1 cellular context compared by ENCODE assay signal in the genomic region with DNA sequence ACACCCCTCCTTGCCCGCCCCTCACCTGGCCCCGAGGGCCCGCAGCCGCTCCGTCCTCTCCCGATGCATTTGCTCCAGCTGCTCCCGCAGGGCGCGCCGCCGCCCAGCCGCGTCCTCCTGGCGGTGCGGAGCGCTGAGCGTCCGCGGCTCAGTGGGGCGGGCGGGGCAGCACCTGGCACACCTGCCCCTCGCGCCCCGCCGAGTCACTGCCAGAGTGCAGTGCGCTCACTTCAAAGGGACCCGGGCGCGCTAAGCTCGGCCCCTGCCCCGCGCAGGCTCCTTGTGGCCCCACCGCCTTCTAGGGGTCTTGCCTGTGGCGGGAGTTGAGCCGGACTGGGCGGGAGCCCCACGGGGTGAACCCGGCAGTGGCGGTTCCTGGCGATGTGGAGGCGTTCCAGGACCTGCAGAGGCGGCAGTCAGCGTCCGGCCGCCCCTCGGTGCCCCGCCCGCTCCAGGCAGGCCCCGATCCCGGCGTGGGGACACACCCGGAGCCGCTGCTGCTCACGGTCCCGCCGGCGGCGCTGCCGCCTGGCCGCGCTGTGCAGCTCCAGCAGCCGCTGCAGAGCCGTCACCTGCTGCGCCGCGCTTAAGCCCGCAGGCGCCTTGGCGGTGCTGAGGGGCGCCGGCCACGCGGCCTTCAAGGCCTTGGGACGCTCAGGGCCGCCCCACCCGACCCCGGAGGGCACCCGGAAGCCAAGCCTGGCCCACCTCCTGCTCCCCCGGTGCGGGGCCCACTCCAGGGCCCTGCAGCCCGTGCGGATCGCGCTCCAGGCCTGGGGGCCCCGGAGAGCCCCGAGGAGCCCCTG.
A peak's percentile ranks its signal among the peaks of the same experiment; 100 is the strongest.
TF ChIP-seq lines count a peak whose summit lies in the region.

No MANE protein-coding gene starts in this region.

TF ChIP-seq in HepG2, 621 proteins besides CTCF, POLR2A, EP300 and RAD21 (continued from another document and continues in another):
- TF ChIP-seq, protein P1, sequence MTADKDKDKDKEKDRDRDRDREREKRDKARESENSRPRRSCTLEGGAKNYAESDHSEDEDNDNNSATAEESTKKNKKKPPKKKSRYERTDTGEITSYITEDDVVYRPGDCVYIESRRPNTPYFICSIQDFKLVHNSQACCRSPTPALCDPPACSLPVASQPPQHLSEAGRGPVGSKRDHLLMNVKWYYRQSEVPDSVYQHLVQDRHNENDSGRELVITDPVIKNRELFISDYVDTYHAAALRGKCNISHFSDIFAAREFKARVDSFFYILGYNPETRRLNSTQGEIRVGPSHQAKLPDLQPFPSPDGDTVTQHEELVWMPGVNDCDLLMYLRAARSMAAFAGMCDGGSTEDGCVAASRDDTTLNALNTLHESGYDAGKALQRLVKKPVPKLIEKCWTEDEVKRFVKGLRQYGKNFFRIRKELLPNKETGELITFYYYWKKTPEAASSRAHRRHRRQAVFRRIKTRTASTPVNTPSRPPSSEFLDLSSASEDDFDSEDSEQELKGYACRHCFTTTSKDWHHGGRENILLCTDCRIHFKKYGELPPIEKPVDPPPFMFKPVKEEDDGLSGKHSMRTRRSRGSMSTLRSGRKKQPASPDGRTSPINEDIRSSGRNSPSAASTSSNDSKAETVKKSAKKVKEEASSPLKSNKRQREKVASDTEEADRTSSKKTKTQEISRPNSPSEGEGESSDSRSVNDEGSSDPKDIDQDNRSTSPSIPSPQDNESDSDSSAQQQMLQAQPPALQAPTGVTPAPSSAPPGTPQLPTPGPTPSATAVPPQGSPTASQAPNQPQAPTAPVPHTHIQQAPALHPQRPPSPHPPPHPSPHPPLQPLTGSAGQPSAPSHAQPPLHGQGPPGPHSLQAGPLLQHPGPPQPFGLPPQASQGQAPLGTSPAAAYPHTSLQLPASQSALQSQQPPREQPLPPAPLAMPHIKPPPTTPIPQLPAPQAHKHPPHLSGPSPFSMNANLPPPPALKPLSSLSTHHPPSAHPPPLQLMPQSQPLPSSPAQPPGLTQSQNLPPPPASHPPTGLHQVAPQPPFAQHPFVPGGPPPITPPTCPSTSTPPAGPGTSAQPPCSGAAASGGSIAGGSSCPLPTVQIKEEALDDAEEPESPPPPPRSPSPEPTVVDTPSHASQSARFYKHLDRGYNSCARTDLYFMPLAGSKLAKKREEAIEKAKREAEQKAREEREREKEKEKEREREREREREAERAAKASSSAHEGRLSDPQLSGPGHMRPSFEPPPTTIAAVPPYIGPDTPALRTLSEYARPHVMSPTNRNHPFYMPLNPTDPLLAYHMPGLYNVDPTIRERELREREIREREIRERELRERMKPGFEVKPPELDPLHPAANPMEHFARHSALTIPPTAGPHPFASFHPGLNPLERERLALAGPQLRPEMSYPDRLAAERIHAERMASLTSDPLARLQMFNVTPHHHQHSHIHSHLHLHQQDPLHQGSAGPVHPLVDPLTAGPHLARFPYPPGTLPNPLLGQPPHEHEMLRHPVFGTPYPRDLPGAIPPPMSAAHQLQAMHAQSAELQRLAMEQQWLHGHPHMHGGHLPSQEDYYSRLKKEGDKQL (CRISPR knock-in tag; IDR thresholded peaks at IDR 0.05; ENCODE audit: low read depth): no peak
- TF ChIP-seq ZSCAN30 (CRISPR knock-in tag; IDR thresholded peaks at IDR 0.05) (no peak), ZNF3 (CRISPR knock-in tag; IDR thresholded peaks at IDR 0.05) (no peak), HOXA5 (CRISPR knock-in tag; IDR thresholded peaks at IDR 0.05) (0 out of 2 replicates have a peak, but pooled peaks have one; percentile 31), MAFF (IDR thresholded peaks at IDR 0.05; ENCODE audit: low read depth, low read length) (no peak), ZNF780A (CRISPR knock-in tag; IDR thresholded peaks at IDR 0.05) (no peak), MATR3 (CRISPR knock-in tag; IDR thresholded peaks at IDR 0.05) (no peak), ZIK1 (CRISPR knock-in tag; IDR thresholded peaks at IDR 0.05; ENCODE audit: borderline replicate concordance, low read depth) (no peak), GATA4 (IDR thresholded peaks at IDR 0.05; ENCODE audit: borderline replicate concordance, low read depth) (no peak), ASH2L (IDR thresholded peaks at IDR 0.05; ENCODE audit: insufficient read length, low read depth, low read length) (no peak), BCL6 (CRISPR knock-in tag; IDR thresholded peaks at IDR 0.05) (no peak; the same call in none of the 2 replicates), HMG20B (CRISPR knock-in tag; conservative IDR thresholded peaks at IDR 0.05) (no peak), HOXA3 (CRISPR knock-in tag; IDR thresholded peaks at IDR 0.05) (peak; percentile 53), TBX2 (CRISPR knock-in tag; IDR thresholded peaks at IDR 0.05; ENCODE audit: borderline replicate concordance) (peak; percentile 42; the same call in 1 of the 2 replicates), PHF20 (CRISPR knock-in tag; IDR thresholded peaks at IDR 0.05) (no peak), ZNF329 (CRISPR knock-in tag; IDR thresholded peaks at IDR 0.05; ENCODE audit: low read depth) (no peak), ZNF75D (CRISPR knock-in tag; IDR thresholded peaks at IDR 0.05; ENCODE audit: borderline replicate concordance) (no peak), ZNF891 (CRISPR knock-in tag; IDR thresholded peaks at IDR 0.05) (0 out of 2 replicates have a peak, but pooled peaks have one; percentile 35), KMT2B (CRISPR knock-in tag; IDR thresholded peaks at IDR 0.05) (0 out of 2 replicates have a peak, but pooled peaks have one; percentile 27), ZNF17 (CRISPR knock-in tag; IDR thresholded peaks at IDR 0.05) (no peak), SAP130 (CRISPR knock-in tag; IDR thresholded peaks at IDR 0.05; ENCODE audit: low read depth) (no peak), ZNF138 (CRISPR knock-in tag; IDR thresholded peaks at IDR 0.05; ENCODE audit: low read depth) (0 out of 2 replicates have a peak, but pooled peaks have one; percentile 29), FOSL1 (CRISPR knock-in tag; IDR thresholded peaks at IDR 0.05; ENCODE audit: borderline replicate concordance) (no peak), ATF7-NPFF (CRISPR knock-in tag; IDR thresholded peaks at IDR 0.05; ENCODE audit: low read depth) (0 out of 2 replicates have a peak, but pooled peaks have one; percentile 55)
- TF ChIP-seq, protein P2, sequence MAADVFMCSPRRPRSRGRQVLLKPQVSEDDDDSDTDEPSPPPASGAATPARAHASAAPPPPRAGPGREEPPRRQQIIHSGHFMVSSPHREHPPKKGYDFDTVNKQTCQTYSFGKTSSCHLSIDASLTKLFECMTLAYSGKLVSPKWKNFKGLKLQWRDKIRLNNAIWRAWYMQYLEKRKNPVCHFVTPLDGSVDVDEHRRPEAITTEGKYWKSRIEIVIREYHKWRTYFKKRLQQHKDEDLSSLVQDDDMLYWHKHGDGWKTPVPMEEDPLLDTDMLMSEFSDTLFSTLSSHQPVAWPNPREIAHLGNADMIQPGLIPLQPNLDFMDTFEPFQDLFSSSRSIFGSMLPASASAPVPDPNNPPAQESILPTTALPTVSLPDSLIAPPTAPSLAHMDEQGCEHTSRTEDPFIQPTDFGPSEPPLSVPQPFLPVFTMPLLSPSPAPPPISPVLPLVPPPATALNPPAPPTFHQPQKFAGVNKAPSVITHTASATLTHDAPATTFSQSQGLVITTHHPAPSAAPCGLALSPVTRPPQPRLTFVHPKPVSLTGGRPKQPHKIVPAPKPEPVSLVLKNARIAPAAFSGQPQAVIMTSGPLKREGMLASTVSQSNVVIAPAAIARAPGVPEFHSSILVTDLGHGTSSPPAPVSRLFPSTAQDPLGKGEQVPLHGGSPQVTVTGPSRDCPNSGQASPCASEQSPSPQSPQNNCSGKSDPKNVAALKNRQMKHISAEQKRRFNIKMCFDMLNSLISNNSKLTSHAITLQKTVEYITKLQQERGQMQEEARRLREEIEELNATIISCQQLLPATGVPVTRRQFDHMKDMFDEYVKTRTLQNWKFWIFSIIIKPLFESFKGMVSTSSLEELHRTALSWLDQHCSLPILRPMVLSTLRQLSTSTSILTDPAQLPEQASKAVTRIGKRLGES (CRISPR knock-in tag; IDR thresholded peaks at IDR 0.05; ENCODE audit: borderline replicate concordance): no peak
- TF ChIP-seq, protein P3, sequence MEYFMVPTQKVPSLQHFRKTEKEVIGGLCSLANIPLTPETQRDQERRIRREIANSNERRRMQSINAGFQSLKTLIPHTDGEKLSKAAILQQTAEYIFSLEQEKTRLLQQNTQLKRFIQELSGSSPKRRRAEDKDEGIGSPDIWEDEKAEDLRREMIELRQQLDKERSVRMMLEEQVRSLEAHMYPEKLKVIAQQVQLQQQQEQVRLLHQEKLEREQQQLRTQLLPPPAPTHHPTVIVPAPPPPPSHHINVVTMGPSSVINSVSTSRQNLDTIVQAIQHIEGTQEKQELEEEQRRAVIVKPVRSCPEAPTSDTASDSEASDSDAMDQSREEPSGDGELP (IDR thresholded peaks at IDR 0.05; ENCODE audit: borderline replicate concordance, low read depth): no peak
- TF ChIP-seq, protein P4, sequence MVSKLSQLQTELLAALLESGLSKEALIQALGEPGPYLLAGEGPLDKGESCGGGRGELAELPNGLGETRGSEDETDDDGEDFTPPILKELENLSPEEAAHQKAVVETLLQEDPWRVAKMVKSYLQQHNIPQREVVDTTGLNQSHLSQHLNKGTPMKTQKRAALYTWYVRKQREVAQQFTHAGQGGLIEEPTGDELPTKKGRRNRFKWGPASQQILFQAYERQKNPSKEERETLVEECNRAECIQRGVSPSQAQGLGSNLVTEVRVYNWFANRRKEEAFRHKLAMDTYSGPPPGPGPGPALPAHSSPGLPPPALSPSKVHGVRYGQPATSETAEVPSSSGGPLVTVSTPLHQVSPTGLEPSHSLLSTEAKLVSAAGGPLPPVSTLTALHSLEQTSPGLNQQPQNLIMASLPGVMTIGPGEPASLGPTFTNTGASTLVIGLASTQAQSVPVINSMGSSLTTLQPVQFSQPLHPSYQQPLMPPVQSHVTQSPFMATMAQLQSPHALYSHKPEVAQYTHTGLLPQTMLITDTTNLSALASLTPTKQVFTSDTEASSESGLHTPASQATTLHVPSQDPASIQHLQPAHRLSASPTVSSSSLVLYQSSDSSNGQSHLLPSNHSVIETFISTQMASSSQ (IDR thresholded peaks at IDR 0.05; ENCODE audit: low read depth): no peak
- TF ChIP-seq, protein P4 (CRISPR knock-in tag; IDR thresholded peaks at IDR 0.05; ENCODE audit: borderline replicate concordance): no peak
- TF ChIP-seq, protein P5, sequence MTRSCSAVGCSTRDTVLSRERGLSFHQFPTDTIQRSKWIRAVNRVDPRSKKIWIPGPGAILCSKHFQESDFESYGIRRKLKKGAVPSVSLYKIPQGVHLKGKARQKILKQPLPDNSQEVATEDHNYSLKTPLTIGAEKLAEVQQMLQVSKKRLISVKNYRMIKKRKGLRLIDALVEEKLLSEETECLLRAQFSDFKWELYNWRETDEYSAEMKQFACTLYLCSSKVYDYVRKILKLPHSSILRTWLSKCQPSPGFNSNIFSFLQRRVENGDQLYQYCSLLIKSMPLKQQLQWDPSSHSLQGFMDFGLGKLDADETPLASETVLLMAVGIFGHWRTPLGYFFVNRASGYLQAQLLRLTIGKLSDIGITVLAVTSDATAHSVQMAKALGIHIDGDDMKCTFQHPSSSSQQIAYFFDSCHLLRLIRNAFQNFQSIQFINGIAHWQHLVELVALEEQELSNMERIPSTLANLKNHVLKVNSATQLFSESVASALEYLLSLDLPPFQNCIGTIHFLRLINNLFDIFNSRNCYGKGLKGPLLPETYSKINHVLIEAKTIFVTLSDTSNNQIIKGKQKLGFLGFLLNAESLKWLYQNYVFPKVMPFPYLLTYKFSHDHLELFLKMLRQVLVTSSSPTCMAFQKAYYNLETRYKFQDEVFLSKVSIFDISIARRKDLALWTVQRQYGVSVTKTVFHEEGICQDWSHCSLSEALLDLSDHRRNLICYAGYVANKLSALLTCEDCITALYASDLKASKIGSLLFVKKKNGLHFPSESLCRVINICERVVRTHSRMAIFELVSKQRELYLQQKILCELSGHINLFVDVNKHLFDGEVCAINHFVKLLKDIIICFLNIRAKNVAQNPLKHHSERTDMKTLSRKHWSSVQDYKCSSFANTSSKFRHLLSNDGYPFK (CRISPR knock-in tag; IDR thresholded peaks at IDR 0.05; ENCODE audit: borderline replicate concordance): no peak
- TF ChIP-seq, protein P6, sequence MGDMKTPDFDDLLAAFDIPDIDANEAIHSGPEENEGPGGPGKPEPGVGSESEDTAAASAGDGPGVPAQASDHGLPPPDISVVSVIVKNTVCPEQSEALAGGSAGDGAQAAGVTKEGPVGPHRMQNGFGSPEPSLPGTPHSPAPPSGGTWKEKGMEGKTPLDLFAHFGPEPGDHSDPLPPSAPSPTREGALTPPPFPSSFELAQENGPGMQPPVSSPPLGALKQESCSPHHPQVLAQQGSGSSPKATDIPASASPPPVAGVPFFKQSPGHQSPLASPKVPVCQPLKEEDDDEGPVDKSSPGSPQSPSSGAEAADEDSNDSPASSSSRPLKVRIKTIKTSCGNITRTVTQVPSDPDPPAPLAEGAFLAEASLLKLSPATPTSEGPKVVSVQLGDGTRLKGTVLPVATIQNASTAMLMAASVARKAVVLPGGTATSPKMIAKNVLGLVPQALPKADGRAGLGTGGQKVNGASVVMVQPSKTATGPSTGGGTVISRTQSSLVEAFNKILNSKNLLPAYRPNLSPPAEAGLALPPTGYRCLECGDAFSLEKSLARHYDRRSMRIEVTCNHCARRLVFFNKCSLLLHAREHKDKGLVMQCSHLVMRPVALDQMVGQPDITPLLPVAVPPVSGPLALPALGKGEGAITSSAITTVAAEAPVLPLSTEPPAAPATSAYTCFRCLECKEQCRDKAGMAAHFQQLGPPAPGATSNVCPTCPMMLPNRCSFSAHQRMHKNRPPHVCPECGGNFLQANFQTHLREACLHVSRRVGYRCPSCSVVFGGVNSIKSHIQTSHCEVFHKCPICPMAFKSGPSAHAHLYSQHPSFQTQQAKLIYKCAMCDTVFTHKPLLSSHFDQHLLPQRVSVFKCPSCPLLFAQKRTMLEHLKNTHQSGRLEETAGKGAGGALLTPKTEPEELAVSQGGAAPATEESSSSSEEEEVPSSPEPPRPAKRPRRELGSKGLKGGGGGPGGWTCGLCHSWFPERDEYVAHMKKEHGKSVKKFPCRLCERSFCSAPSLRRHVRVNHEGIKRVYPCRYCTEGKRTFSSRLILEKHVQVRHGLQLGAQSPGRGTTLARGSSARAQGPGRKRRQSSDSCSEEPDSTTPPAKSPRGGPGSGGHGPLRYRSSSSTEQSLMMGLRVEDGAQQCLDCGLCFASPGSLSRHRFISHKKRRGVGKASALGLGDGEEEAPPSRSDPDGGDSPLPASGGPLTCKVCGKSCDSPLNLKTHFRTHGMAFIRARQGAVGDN (CRISPR knock-in tag; IDR thresholded peaks at IDR 0.05): peak; percentile 83
- TF ChIP-seq, protein P7, sequence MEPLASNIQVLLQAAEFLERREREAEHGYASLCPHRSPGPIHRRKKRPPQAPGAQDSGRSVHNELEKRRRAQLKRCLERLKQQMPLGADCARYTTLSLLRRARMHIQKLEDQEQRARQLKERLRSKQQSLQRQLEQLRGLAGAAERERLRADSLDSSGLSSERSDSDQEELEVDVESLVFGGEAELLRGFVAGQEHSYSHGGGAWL (CRISPR knock-in tag; IDR thresholded peaks at IDR 0.05): no peak
- TF ChIP-seq, protein P8, sequence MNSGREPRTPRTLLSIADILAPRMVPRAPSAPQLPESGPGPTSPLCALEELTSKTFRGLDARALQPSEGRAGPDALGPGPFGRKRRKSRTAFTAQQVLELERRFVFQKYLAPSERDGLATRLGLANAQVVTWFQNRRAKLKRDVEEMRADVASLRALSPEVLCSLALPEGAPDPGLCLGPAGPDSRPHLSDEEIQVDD (CRISPR knock-in tag; IDR thresholded peaks at IDR 0.05; ENCODE audit: borderline replicate concordance): no peak
